In the genomic region with DNA sequence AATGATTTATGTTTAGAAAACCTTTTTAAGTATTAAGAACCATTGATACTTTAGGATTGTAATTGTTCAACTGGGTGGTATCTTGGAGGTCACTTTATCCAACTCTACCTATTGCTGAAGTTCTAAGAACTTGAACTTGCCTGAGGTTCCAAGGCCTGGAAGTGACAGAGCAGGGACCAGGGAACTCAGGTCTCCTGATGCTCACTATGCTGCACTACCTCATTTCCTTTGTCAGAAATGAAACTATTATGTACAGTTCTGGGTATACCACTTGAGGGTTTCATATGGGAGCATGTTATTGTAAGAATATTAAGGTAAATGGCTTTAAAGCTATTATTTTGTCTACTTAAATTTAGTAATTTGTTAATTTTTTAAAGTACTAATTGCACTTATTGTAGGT, we compare ENCODE assay signal across 8 cellular contexts. TPM values are rescaled to one million over a fixed set of nuclear protein-coding genes. Genes with fewer than 3 reads are reported as not detected.
DNase-seq lines count a peak whose midpoint lies in the region; ATAC-seq, FAIRE-seq and TF ChIP-seq lines count a peak whose summit lies in the region.
"Had no signal": no experiment of that assay in that cellular context is flagged by ENCODE, and none has a peak within 500 bp of the region (broad histone marks: within the 10 kb centered on the region; RNA-seq: fewer than 3 reads in every experiment).

No MANE protein-coding gene starts in this region.

- H3K27ac Mint-ChIP-seq in nephron: peak overlapping the region in 2 of 3 experiments; percentile 42 to 95

- H3K36me3 Mint-ChIP-seq in nephron (ENCODE audit: low read depth): no peaks in the 10 kb centered on the region

- no peaks in the 10 kb centered on the region for H3K9me3 ChIP-seq in GM23248 (ENCODE audit: low read depth)

- peaks cover 31% of the 10 kb centered on the region for H3K4me1 Mint-ChIP-seq in nephron

- peaks cover 11% of the 10 kb centered on the region for H3F3A ChIP-seq in GM23248 (ENCODE audit: insufficient read depth)

- peak overlapping the region; percentile 92; the same call in 1 of the 2 replicates for H3K9ac ChIP-seq in GM23248

- peak; percentile 25 for FAIRE-seq in RCC 7860 (lab: Jason Lieb, UNC)
- FAIRE-seq: H1 had no signal

- TF ChIP-seq CTCF in nephron (IDR thresholded peaks at IDR 0.05; ENCODE audit: unreplicated experiment in 3 of 3): no peak
- TF ChIP-seq CTCF in dorsolateral prefrontal cortex (IDR thresholded peaks at IDR 0.05 in 54 of 56, conservative IDR thresholded peaks at IDR 0.05 in 2 of 56; ENCODE audit: low read depth in 1 of 56, partially characterized antibody in 56 of 56): no peak

- no peaks in the 10 kb centered on the region for H3K9me2 ChIP-seq in GM23248 (ENCODE audit: insufficient read depth)

- no peaks in the 10 kb centered on the region for H3K27me3 Mint-ChIP-seq in nephron (ENCODE audit: low read depth)

- intact Hi-C loops in dorsolateral prefrontal cortex (cut with DNase I): loop anchor here (10.0 kb wide), 3 partner anchors 81 to 621 kb away; partner anchors contain the start of genes ACVR2A (in 1 of the 2) and EPC2 (in 1 of the 2)

- H3K36me3 ChIP-seq in GM23248 (ENCODE audit: low read depth): peaks cover 4% of the 10 kb centered on the region; the same call in 1 of the 2 replicates

- peak; percentile 34 for ATAC-seq in GM18868 (IDR thresholded peaks at IDR 0.05; ENCODE audit: unreplicated experiment)

- peaks cover 28% of the 10 kb centered on the region for H3K4me1 ChIP-seq in GM23248 (ENCODE audit: insufficient read depth)

- DNase-seq in GM23248 (no peak), RCC 7860 (ENCODE audit: low spot score) (no peak), NCI-H748 (lab: John Stamatoyannopoulos, UW; ENCODE audit: unreplicated experiment) (no peak), SW480 (ENCODE audit: low spot score) (no peak), dorsolateral prefrontal cortex (no peak)

- in situ Hi-C loops in GM23248 (cut with MboI): no loop called here

- H2AFZ ChIP-seq in GM23248: no peak overlapping the region

- no peaks in the 10 kb centered on the region for H3K27me3 ChIP-seq in GM23248 (replicated peaks; ENCODE audit: insufficient read depth)
- H3K27me3 ChIP-seq in dorsolateral prefrontal cortex: no peaks in the 10 kb centered on the region

- no peaks in the 10 kb centered on the region for H3K9me3 Mint-ChIP-seq in nephron

- no peaks in the 10 kb centered on the region for H4K20me1 ChIP-seq in GM23248 (ENCODE audit: insufficient read depth)

- peak overlapping the region; percentile 88 for H3K4me2 ChIP-seq in GM23248 (ENCODE audit: unreplicated experiment)

- peaks cover 89% of the 10 kb centered on the region for H3K79me2 ChIP-seq in GM23248 (ENCODE audit: insufficient read depth)

- H3K27ac ChIP-seq in GM23248: no peak overlapping the region
- H3K27ac ChIP-seq in dorsolateral prefrontal cortex: no peak overlapping the region

- H3K4me3 Mint-ChIP-seq in nephron: peak overlapping the region; percentile 79 to 99 (median 98)

- H3K4me3 ChIP-seq in GM23248 (peak overlapping the region; percentile 96), dorsolateral prefrontal cortex (peak overlapping the region in 18 of 59 donors; percentile 2 to 98 (median 88))

RNA-seq across cellular contexts. Expression of gene MBD5, which starts 3.0 kb away (rescaled TPM):
- total RNA-seq in GM23248 (2014; rRNA removed; shearing (Covaris generic)): 12.1 and 22.4 TPM in 2 replicates
- polyA plus RNA-seq in GM23248 (2016; fragmentation: Nextera tagmentation; extraction: Ambion mirVana): 22.5 and 23.4 TPM in 2 replicates
- total RNA-seq in dorsolateral prefrontal cortex: 100 to 1,000 TPM in 101 of 120 experiments, 10 to 100 TPM in 19; 76.7 to 193 (median 117) TPM

RNA-seq across cellular contexts. Expression of gene ORC4, which starts 3.3 kb away (rescaled TPM):
- 39.5 and 51.4 TPM in 2 replicates for total RNA-seq in GM23248 (2014; rRNA removed; shearing (Covaris generic))
- 39.1 and 42.7 TPM in 2 replicates for polyA plus RNA-seq in GM23248 (2016; fragmentation: Nextera tagmentation; extraction: Ambion mirVana)
- 10 to 100 TPM; 40.1 to 94.4 (median 74.7) TPM for total RNA-seq in dorsolateral prefrontal cortex
